17 cellular contexts compared by ENCODE assay signal in the genomic region with DNA sequence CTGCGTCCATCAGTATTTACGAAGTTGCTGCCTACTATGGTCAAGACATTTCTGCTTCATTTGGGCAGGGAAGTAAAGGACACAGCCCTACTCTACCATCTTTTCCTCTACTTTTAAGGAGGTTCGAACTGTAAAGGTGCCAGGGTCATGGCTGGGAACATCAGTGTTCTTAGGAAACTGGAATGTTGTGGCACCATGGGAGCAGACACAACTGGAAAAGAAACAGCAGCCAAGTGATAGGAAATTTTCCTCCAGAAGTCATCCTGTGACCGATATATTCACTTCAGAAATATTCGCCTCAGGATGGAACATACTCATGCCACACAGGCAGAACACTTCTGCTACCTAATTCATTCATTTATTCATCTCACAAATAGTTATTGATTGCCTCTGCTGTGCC.
DNase-seq lines count a peak whose midpoint lies in the region; ATAC-seq and TF ChIP-seq lines count a peak whose summit lies in the region.
"Had no signal": no experiment of that assay in that cellular context is flagged by ENCODE, and none has a peak within 500 bp of the region (broad histone marks: within the 10 kb centered on the region; RNA-seq: fewer than 3 reads in every experiment).

No MANE protein-coding gene starts in this region.

- CTCF ChIA-PET in Caco-2 (lab: Charles Lee): no interaction called here

- H3K4me1 Mint-ChIP-seq in chondrocyte (ENCODE audit: low read depth) (peaks cover 66% of the 10 kb centered on the region), Caco-2 (ENCODE audit: low read depth, unreplicated experiment) (peaks cover 6% of the 10 kb centered on the region)

- H3K4me3 Mint-ChIP-seq in chondrocyte (ENCODE audit: unreplicated experiment): no peak overlapping the region
- H3K4me3 Mint-ChIP-seq in Caco-2 (ENCODE audit: unreplicated experiment): no peak overlapping the region
- H3K4me3 Mint-ChIP-seq: CD8-positive, alpha-beta memory T cell had no signal

- H3K9me3 ChIP-seq in osteoblast (ENCODE audit: low read depth, low read length) (no peaks in the 10 kb centered on the region), vagina (no peaks in the 10 kb centered on the region), Caco-2 (no peaks in the 10 kb centered on the region)
- H3K9me3 ChIP-seq: tibial nerve had no signal

- H3K27me3 ChIP-seq in osteoblast (ENCODE audit: insufficient read depth, low read length): no peaks in the 10 kb centered on the region
- H3K27me3 ChIP-seq in vagina: no peaks in the 10 kb centered on the region
- H3K27me3 ChIP-seq in Caco-2 (replicated peaks; ENCODE audit: control insufficient read depth, insufficient read depth, low read length): no peaks in the 10 kb centered on the region
- H3K27me3 ChIP-seq: tibial nerve had no signal

- H3K4me2 ChIP-seq in osteoblast (ENCODE audit: insufficient read depth, low read length): no peak overlapping the region

- no peak overlapping the region for H2AFZ ChIP-seq in osteoblast (ENCODE audit: low read length)

- DNase-seq in Right ventricle myocardium superior: no peak
- DNase-seq in Right ventricle myocardium inferior (ENCODE audit: missing footprints): no peak
- DNase-seq in chondrocyte (ENCODE audit: low spot score): no peak
- no peak for DNase-seq in osteoblast (ENCODE audit: insufficient read length, low spot score, missing footprints)
- no peak for DNase-seq in vagina (ENCODE audit: extremely low spot score in 2 of 2)
- no peak for DNase-seq in Caco-2
- DNase-seq: amniotic stem cell; CD8-positive, alpha-beta memory T cell; glutamatergic neuron; KG1; NCI-H2171 treated with DMSO at 0.1 percent for 48 hours; stimulated activated CD4-positive, alpha-beta T cell treated with anti-CD3 and anti-CD28 coated beads, Interleukin-4, amount 100 ng/mL, for 1 hour; SW 1271; WERI-Rb-1 had no signal

- peaks cover 36% of the 10 kb centered on the region for H3K79me2 ChIP-seq in osteoblast (ENCODE audit: insufficient read depth, low read length)

- H3K4me3 ChIP-seq in osteoblast (ENCODE audit: insufficient read depth, low read length) (no peak overlapping the region), vagina (no peak overlapping the region), Caco-2 (ENCODE audit: low read depth, low read length) (no peak overlapping the region)
- H3K4me3 ChIP-seq: tibial nerve had no signal

- intact Hi-C loops in Right ventricle myocardium superior (cut with DNase I): loop anchor here (10.0 kb wide), 1 partner anchor 99 kb away; no protein-coding TSS in a partner anchor
- intact Hi-C loops in Right ventricle myocardium inferior (cut with DNase I): no loop called here
- intact Hi-C loops in vagina (cut with DNase I): loop anchor here (10.0 kb wide), 1 partner anchor 81 kb away; no protein-coding TSS in a partner anchor
- intact Hi-C loops in Caco-2 (cut with micrococcal nuclease; ENCODE audit: unreplicated experiment): no loop called here

- BruUV-seq in Caco-2 (replicated peaks; lab: Mats Ljungman, UMichigan): no TSS peak

- no peaks in the 10 kb centered on the region for H3K9me3 Mint-ChIP-seq in chondrocyte (ENCODE audit: low read depth)
- no peaks in the 10 kb centered on the region for H3K9me3 Mint-ChIP-seq in Caco-2 (ENCODE audit: unreplicated experiment)
- H3K9me3 Mint-ChIP-seq: CD8-positive, alpha-beta memory T cell had no signal

- peak overlapping the region; percentile 91 for H3K27ac Mint-ChIP-seq in chondrocyte (ENCODE audit: unreplicated experiment)
- H3K27ac Mint-ChIP-seq in Caco-2 (ENCODE audit: unreplicated experiment): no peak overlapping the region

- H4K20me1 ChIP-seq in osteoblast (ENCODE audit: insufficient read depth, low read length): peaks cover 2% of the 10 kb centered on the region

- TF ChIP-seq POLR2A in vagina (IDR thresholded peaks at IDR 0.05): no peak

- peak; percentile 13 for ATAC-seq in Right ventricle myocardium superior (ENCODE audit: poor library complexity)
- no peak for ATAC-seq in Right ventricle myocardium inferior
- ATAC-seq in GM19463 (IDR thresholded peaks at IDR 0.05; ENCODE audit: unreplicated experiment): no peak
- ATAC-seq in GM18867 (IDR thresholded peaks at IDR 0.05; ENCODE audit: unreplicated experiment): no peak

- H3K36me3 Mint-ChIP-seq in chondrocyte (ENCODE audit: low read depth): peaks cover 3% of the 10 kb centered on the region
- H3K36me3 Mint-ChIP-seq in Caco-2 (ENCODE audit: insufficient read depth, unreplicated experiment): no peaks in the 10 kb centered on the region

- no peak for TF ChIP-seq CTCF in chondrocyte (IDR thresholded peaks at IDR 0.05)
- TF ChIP-seq CTCF in osteoblast (IDR thresholded peaks at IDR 0.05; ENCODE audit: extremely low read depth, low read depth, low read length): no peak
- TF ChIP-seq CTCF in vagina (IDR thresholded peaks at IDR 0.05): no peak
- TF ChIP-seq CTCF in Caco-2 (IDR thresholded peaks at IDR 0.05; ENCODE audit: insufficient read depth in 1 of 2, low read depth in 1 of 2, low read length in 1 of 2, severe bottlenecking in 1 of 2, unreplicated experiment in 1 of 2): no peak

- H3K27ac ChIP-seq in osteoblast (ENCODE audit: low read depth, low read length) (peak overlapping the region; percentile 1), vagina (peak overlapping the region; percentile 16)
- H3K27ac ChIP-seq: WERI-Rb-1 had no signal

- H3K27me3 Mint-ChIP-seq in chondrocyte (ENCODE audit: low read depth) (no peaks in the 10 kb centered on the region), Caco-2 (ENCODE audit: insufficient read depth, unreplicated experiment) (no peaks in the 10 kb centered on the region)
- H3K27me3 Mint-ChIP-seq: CD8-positive, alpha-beta memory T cell had no signal

- POLR2A ChIA-PET in Caco-2 (lab: Charles Lee): no interaction called here

- H3K4me1 ChIP-seq in osteoblast (ENCODE audit: insufficient read depth, low read length) (peaks cover 19% of the 10 kb centered on the region), vagina (peaks cover 10% of the 10 kb centered on the region), Caco-2 (no peaks in the 10 kb centered on the region)

- H3K36me3 ChIP-seq in osteoblast (ENCODE audit: insufficient read depth, low read length) (peaks cover 9% of the 10 kb centered on the region), vagina (no peaks in the 10 kb centered on the region), Caco-2 (ENCODE audit: control insufficient read depth, insufficient read depth, low read length) (no peaks in the 10 kb centered on the region; the same call in 1 of the 2 replicates)
- H3K36me3 ChIP-seq: WERI-Rb-1 had no signal

Comparison
In these comparisons a context has a peak if more than half of its experiments do, and no peak if none do; other contexts are left out.
1. intact Hi-C loops: an anchor here in Right ventricle myocardium superior (10.0 kb wide) and vagina (10.0 kb wide); none called in Right ventricle myocardium inferior and Caco-2.